2 cellular contexts compared by ENCODE assay signal in genomic region chr11:57568330-57568766, GRCh38.
TF ChIP-seq lines count a peak whose summit lies in the region.

No MANE protein-coding gene starts in this region.

TF ChIP-seq in IMR-90, 13 proteins besides CTCF, POLR2A, EP300 and RAD21:
- TF ChIP-seq SMC3 (IDR thresholded peaks at IDR 0.05; ENCODE audit: low read depth, low read length) (peak; percentile 76; the same call in 1 of the 2 replicates), MAFK (IDR thresholded peaks at IDR 0.05; ENCODE audit: low read depth, low read length) (no peak), MXI1 (IDR thresholded peaks at IDR 0.05; ENCODE audit: borderline replicate concordance, low read depth, low read length) (peak; percentile 76; the same call in 1 of the 2 replicates), MAZ (IDR thresholded peaks at IDR 0.05; ENCODE audit: borderline replicate concordance, low read depth, low read length) (peak; percentile 34; the same call in 1 of the 2 replicates)

TF ChIP-seq in WTC11, 78 proteins besides CTCF, POLR2A, EP300 and RAD21:
- no peak for TF ChIP-seq ZNF425 (CRISPR knock-in tag; conservative IDR thresholded peaks at IDR 0.05)
- no peak for TF ChIP-seq ZNF263 (CRISPR knock-in tag; IDR thresholded peaks at IDR 0.05; ENCODE audit: low read depth)
- TF ChIP-seq GTF2I (CRISPR knock-in tag; conservative IDR thresholded peaks at IDR 0.05): peak; percentile 31
- no peak for TF ChIP-seq NR3C1 (CRISPR knock-in tag; conservative IDR thresholded peaks at IDR 0.05; ENCODE audit: low read depth)
- TF ChIP-seq, protein P1, sequence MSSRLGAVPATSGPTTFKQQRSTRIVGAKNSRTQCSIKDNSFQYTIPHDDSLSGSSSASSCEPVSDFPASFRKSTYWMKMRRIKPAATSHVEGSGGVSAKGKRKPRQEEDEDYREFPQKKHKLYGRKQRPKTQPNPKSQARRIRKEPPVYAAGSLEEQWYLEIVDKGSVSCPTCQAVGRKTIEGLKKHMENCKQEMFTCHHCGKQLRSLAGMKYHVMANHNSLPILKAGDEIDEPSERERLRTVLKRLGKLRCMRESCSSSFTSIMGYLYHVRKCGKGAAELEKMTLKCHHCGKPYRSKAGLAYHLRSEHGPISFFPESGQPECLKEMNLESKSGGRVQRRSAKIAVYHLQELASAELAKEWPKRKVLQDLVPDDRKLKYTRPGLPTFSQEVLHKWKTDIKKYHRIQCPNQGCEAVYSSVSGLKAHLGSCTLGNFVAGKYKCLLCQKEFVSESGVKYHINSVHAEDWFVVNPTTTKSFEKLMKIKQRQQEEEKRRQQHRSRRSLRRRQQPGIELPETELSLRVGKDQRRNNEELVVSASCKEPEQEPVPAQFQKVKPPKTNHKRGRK (CRISPR knock-in tag; IDR thresholded peaks at IDR 0.05; ENCODE audit: borderline replicate concordance): no peak
- TF ChIP-seq E2F1 (CRISPR knock-in tag; IDR thresholded peaks at IDR 0.05): no peak
- no peak for TF ChIP-seq TP53 (CRISPR knock-in tag; IDR thresholded peaks at IDR 0.05)
- no peak for TF ChIP-seq CBFB (CRISPR knock-in tag; IDR thresholded peaks at IDR 0.05; ENCODE audit: low read depth)
- no peak for TF ChIP-seq TCF7 (CRISPR knock-in tag; IDR thresholded peaks at IDR 0.05; ENCODE audit: low read depth)
- TF ChIP-seq FOXK1 (CRISPR knock-in tag; IDR thresholded peaks at IDR 0.05): no peak
- no peak for TF ChIP-seq ETV6 (CRISPR knock-in tag; IDR thresholded peaks at IDR 0.05)
- TF ChIP-seq PRRX2 (CRISPR knock-in tag; IDR thresholded peaks at IDR 0.05): no peak
- TF ChIP-seq ZNF671 (CRISPR knock-in tag; IDR thresholded peaks at IDR 0.05): no peak
- TF ChIP-seq NR2C2 (CRISPR knock-in tag; IDR thresholded peaks at IDR 0.05): no peak
- TF ChIP-seq, protein P2, sequence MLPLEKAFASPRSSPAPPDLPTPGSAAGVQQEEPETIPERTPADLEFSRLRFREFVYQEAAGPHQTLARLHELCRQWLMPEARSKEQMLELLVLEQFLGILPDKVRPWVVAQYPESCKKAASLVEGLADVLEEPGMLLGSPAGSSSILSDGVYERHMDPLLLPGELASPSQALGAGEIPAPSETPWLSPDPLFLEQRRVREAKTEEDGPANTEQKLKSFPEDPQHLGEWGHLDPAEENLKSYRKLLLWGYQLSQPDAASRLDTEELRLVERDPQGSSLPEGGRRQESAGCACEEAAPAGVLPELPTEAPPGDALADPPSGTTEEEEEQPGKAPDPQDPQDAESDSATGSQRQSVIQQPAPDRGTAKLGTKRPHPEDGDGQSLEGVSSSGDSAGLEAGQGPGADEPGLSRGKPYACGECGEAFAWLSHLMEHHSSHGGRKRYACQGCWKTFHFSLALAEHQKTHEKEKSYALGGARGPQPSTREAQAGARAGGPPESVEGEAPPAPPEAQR (CRISPR knock-in tag; IDR thresholded peaks at IDR 0.05): no peak
- no peak for TF ChIP-seq SMAD4 (CRISPR knock-in tag; IDR thresholded peaks at IDR 0.05)
- 0 out of 2 replicates have a peak, but pooled peaks have one; percentile 3 for TF ChIP-seq ZNF317 (CRISPR knock-in tag; IDR thresholded peaks at IDR 0.05; ENCODE audit: borderline replicate concordance, low read depth)
- TF ChIP-seq ATF2 (CRISPR knock-in tag; IDR thresholded peaks at IDR 0.05; ENCODE audit: borderline replicate concordance, low read depth): no peak
- no peak for TF ChIP-seq MXD4 (CRISPR knock-in tag; IDR thresholded peaks at IDR 0.05; ENCODE audit: borderline replicate concordance)
- no peak for TF ChIP-seq CDX4 (CRISPR knock-in tag; IDR thresholded peaks at IDR 0.05; ENCODE audit: borderline replicate concordance)
- TF ChIP-seq MAX (CRISPR knock-in tag; IDR thresholded peaks at IDR 0.05): peak; percentile 39; the same call in 1 of the 2 replicates
- no peak for TF ChIP-seq NFATC4 (CRISPR knock-in tag; IDR thresholded peaks at IDR 0.05)
- TF ChIP-seq SP1 (CRISPR knock-in tag; conservative IDR thresholded peaks at IDR 0.05): 0 out of 2 replicates have a peak, but pooled peaks have one; percentile 7
- TF ChIP-seq ZBTB43 (CRISPR knock-in tag; IDR thresholded peaks at IDR 0.05): no peak
